In the genomic region with DNA sequence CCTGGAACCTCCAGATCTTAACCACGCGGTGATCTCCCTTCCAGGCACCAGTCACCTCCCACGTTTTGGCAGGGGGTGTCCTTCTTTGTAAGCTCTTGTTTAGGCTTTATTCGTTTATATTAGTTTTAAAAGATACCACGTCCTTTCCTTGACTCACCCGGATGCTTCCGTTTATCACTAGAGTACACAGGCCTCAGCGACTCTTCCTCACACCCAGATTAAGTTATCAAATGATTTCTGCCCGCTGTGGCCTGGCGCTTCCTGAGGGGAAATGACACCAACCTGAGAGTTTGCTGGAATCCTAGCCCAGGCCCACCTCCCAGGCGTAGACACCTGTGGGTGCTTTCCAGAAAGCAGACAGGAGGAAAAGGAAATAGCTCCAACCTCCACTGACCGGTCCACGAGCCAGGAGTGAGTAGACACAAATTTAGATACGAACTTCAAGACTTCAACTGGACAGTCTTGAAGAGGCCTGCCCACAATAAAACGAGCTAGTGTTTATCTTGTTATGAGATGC, we compare ENCODE assay signal across 1 cellular context.
TF ChIP-seq lines count a peak whose summit lies in the region.

No MANE protein-coding gene starts in this region.

TF ChIP-seq in K562, 482 proteins besides CTCF, POLR2A, EP300 and RAD21 (continued from another document and continues in another):
- 0 out of 4 replicates have a peak, but pooled peaks have one; percentile 5 to 24 for TF ChIP-seq MNT (conservative IDR thresholded peaks at IDR 0.05)
- peak; percentile 26 for TF ChIP-seq TAF1 (IDR thresholded peaks at IDR 0.05; ENCODE audit: control insufficient read depth, extremely low read depth, insufficient read depth, low read length, severe bottlenecking)
- TF ChIP-seq, protein P1, sequence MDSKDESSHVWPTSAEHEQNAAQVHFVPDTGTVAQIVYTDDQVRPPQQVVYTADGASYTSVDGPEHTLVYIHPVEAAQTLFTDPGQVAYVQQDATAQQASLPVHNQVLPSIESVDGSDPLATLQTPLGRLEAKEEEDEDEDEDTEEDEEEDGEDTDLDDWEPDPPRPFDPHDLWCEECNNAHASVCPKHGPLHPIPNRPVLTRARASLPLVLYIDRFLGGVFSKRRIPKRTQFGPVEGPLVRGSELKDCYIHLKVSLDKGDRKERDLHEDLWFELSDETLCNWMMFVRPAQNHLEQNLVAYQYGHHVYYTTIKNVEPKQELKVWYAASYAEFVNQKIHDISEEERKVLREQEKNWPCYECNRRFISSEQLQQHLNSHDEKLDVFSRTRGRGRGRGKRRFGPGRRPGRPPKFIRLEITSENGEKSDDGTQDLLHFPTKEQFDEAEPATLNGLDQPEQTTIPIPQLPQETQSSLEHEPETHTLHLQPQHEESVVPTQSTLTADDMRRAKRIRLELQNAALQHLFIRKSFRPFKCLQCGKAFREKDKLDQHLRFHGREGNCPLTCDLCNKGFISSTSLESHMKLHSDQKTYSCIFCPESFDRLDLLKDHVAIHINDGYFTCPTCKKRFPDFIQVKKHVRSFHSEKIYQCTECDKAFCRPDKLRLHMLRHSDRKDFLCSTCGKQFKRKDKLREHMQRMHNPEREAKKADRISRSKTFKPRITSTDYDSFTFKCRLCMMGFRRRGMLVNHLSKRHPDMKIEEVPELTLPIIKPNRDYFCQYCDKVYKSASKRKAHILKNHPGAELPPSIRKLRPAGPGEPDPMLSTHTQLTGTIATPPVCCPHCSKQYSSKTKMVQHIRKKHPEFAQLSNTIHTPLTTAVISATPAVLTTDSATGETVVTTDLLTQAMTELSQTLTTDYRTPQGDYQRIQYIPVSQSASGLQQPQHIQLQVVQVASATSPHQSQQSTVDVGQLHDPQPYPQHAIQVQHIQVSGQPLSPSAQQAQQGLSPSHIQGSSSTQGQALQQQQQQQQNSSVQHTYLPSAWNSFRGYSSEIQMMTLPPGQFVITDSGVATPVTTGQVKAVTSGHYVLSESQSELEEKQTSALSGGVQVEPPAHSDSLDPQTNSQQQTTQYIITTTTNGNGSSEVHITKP (IDR thresholded peaks at IDR 0.05; ENCODE audit: partially characterized antibody): peak; percentile 76
- 0 out of 4 replicates have a peak, but pooled peaks of 1 of the 2 experiments have one; percentile 22 for TF ChIP-seq RCOR1 (IDR thresholded peaks at IDR 0.05; ENCODE audit: borderline replicate concordance in 1 of 2, low read depth in 2 of 2, low read length in 2 of 2)
- TF ChIP-seq SMARCC2 (IDR thresholded peaks at IDR 0.05; ENCODE audit: low read depth): peak; percentile 26; the same call in 1 of the 2 replicates
- TF ChIP-seq KAT7 (CRISPR knock-in tag; IDR thresholded peaks at IDR 0.05; ENCODE audit: borderline replicate concordance): 0 out of 2 replicates have a peak, but pooled peaks have one; percentile 52
- TF ChIP-seq ESRRB (CRISPR knock-in tag; IDR thresholded peaks at IDR 0.05; ENCODE audit: borderline replicate concordance): no peak
- TF ChIP-seq TAL1 (IDR thresholded peaks at IDR 0.05): peak; percentile 71
- TF ChIP-seq SMARCA4 (IDR thresholded peaks at IDR 0.05): peak; percentile 73
- peak in 1 of 2 experiments; percentile 46; a peak in 1 of 4 replicates for TF ChIP-seq ZMIZ1 (IDR thresholded peaks at IDR 0.05; ENCODE audit: low read depth in 2 of 2, low read length in 2 of 2)
- TF ChIP-seq U2AF1 (optimal IDR thresholded peaks at IDR 0.05; ENCODE audit: low read depth, low read length): no peak
- peak; percentile 86 for TF ChIP-seq ARID1B (IDR thresholded peaks at IDR 0.05)
- peak; percentile 76 for TF ChIP-seq SMARCE1 (IDR thresholded peaks at IDR 0.05)
- TF ChIP-seq, protein P2, sequence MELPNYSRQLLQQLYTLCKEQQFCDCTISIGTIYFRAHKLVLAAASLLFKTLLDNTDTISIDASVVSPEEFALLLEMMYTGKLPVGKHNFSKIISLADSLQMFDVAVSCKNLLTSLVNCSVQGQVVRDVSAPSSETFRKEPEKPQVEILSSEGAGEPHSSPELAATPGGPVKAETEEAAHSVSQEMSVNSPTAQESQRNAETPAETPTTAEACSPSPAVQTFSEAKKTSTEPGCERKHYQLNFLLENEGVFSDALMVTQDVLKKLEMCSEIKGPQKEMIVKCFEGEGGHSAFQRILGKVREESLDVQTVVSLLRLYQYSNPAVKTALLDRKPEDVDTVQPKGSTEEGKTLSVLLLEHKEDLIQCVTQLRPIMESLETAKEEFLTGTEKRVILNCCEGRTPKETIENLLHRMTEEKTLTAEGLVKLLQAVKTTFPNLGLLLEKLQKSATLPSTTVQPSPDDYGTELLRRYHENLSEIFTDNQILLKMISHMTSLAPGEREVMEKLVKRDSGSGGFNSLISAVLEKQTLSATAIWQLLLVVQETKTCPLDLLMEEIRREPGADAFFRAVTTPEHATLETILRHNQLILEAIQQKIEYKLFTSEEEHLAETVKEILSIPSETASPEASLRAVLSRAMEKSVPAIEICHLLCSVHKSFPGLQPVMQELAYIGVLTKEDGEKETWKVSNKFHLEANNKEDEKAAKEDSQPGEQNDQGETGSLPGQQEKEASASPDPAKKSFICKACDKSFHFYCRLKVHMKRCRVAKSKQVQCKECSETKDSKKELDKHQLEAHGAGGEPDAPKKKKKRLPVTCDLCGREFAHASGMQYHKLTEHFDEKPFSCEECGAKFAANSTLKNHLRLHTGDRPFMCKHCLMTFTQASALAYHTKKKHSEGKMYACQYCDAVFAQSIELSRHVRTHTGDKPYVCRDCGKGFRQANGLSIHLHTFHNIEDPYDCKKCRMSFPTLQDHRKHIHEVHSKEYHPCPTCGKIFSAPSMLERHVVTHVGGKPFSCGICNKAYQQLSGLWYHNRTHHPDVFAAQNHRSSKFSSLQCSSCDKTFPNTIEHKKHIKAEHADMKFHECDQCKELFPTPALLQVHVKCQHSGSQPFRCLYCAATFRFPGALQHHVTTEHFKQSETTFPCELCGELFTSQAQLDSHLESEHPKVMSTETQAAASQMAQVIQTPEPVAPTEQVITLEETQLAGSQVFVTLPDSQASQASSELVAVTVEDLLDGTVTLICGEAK (IDR thresholded peaks at IDR 0.05): peak; percentile 47; the same call in 1 of the 2 replicates
- TF ChIP-seq, protein P2 (CRISPR knock-in tag; IDR thresholded peaks at IDR 0.05): no peak
- TF ChIP-seq ZBTB33 (CRISPR knock-in tag; IDR thresholded peaks at IDR 0.05): peak; percentile 5; the same call in 1 of the 2 replicates
- peak; percentile 42; the same call in 1 of the 2 replicates for TF ChIP-seq MAFG (tag; conservative IDR thresholded peaks at IDR 0.05)
- peak; percentile 21; the same call in 1 of the 2 replicates for TF ChIP-seq MTA1 (IDR thresholded peaks at IDR 0.05; ENCODE audit: borderline replicate concordance)
- no peak for TF ChIP-seq RBM17 (IDR thresholded peaks at IDR 0.05; ENCODE audit: borderline replicate concordance, low read depth, low read length)
- peak; percentile 76 for TF ChIP-seq NCOR1 (IDR thresholded peaks at IDR 0.05)
- peak; percentile 69; the same call in 1 of the 2 replicates for TF ChIP-seq CC2D1A (IDR thresholded peaks at IDR 0.05)
- no peak for TF ChIP-seq LEF1 (IDR thresholded peaks at IDR 0.05)
- no peak for TF ChIP-seq E2F5 (CRISPR knock-in tag; IDR thresholded peaks at IDR 0.05)
- 0 out of 2 replicates have a peak, but pooled peaks have one; percentile 13 for TF ChIP-seq NCOA1 (IDR thresholded peaks at IDR 0.05; ENCODE audit: low read depth)
- TF ChIP-seq ZNF316 (IDR thresholded peaks at IDR 0.05): peak; percentile 51
- peak; percentile 47 for TF ChIP-seq JUND (IDR thresholded peaks at IDR 0.05; ENCODE audit: borderline replicate concordance, low read depth, low read length)
- TF ChIP-seq JUND (tag; IDR thresholded peaks at IDR 0.05; ENCODE audit: borderline replicate concordance, low read depth, low read length): no peak; the same call in 2 of the 3 replicates
- peak; percentile 91 for TF ChIP-seq CBFA2T3 (IDR thresholded peaks at IDR 0.05)
- TF ChIP-seq HDGF (IDR thresholded peaks at IDR 0.05): 0 out of 2 replicates have a peak, but pooled peaks have one; percentile 56
- peak; percentile 67; the same call in 1 of the 2 replicates for TF ChIP-seq KLF16 (IDR thresholded peaks at IDR 0.05)
- TF ChIP-seq, protein P3, sequence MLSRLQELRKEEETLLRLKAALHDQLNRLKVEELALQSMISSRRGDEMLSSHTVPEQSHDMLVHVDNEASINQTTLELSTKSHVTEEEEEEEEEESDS (CRISPR knock-in tag; IDR thresholded peaks at IDR 0.05): no peak
- no peak for TF ChIP-seq SP1 (CRISPR knock-in tag; IDR thresholded peaks at IDR 0.05)
- TF ChIP-seq FOSL1 (tag; conservative IDR thresholded peaks at IDR 0.05): peak; percentile 69
